10 cellular contexts compared by ENCODE assay signal in the genomic region with DNA sequence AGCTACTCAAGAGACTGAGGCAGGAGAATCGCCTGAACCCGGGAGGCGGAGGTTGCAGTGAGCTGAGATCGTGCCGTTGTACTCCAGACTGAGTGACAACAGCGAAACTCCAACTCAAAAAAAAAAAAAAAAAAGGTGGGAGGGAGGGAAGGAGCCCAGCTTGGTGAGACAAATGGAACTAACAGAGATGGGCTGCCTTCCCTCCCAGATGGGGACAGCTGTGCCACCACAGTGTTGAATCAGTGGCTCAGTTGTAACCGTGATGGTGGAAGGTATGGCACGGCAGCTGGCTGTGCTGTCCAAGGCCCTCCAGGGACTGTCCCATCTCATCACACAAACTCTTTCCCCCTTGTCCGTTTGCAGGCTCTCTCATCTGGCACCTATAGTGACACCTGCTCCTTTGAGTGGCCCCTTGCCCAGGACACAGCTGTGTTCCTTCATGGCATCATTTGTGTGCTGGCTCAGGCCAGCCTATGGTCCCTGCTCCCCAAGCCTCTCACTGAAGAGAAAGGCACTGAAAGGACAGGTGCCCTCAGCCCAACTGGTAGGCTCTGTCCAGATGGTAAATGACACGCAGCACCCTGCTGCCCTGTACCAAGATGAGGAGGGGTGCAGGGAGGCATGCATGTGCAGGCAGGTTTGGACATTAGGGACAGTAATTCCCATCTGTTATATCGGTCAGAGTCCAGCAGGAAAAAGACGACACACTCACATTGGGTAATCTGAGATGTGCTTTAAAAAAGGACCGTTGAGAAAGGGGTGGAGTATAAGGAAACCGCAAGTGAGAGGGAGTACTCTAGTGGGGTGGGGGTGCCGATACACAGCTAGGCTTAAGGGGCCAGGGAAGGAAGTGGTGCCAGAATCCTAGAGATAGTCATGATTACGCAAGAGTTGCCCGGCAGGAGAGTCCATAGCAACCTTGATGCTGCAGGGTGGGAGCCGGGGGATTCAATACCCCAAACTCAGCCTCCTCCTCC. TPM values are rescaled to one million over a fixed set of nuclear protein-coding genes. Genes with fewer than 3 reads are reported as not detected.
DNase-seq lines count a peak whose midpoint lies in the region; ATAC-seq and TF ChIP-seq lines count a peak whose summit lies in the region.
"Had no signal": no experiment of that assay in that cellular context is flagged by ENCODE, and none has a peak within 500 bp of the region (broad histone marks: within the 10 kb centered on the region; RNA-seq: fewer than 3 reads in every experiment).

No MANE protein-coding gene starts in this region.

- no peak overlapping the region for H3K56ac ChIP-seq in H9 (ENCODE audit: insufficient read length, low read depth, low read length)

- H3K4me1 ChIP-seq in H9 (ENCODE audit: insufficient read depth, low read length) = peaks cover 5% of the 10 kb centered on the region; the same call in 1 of the 2 replicates

- no peaks in the 10 kb centered on the region for H3K79me1 ChIP-seq in H9 (ENCODE audit: insufficient read depth, low read depth, low read length, poor library complexity, severe bottlenecking)

- intact Hi-C loops in sciatic nerve (cut with DNase I) = no loop called here

- DNase-seq in H9 (no peak), OCI-M1 (lab: John Stamatoyannopoulos, UW) (peak; percentile 97), erythroblast (lab: John Stamatoyannopoulos, UW) (peak; percentile 56 to 73), sciatic nerve (ENCODE audit: low spot score) (no peak), DMS153 (lab: John Stamatoyannopoulos, UW) (no peak), NCI-H82 (lab: John Stamatoyannopoulos, UW) (no peak)
- DNase-seq: mesendoderm had no signal

- H3K27ac Mint-ChIP-seq in H9 = peak overlapping the region; percentile 2 to 91 (median 2); a peak in 3 of 7 replicates

- no peak overlapping the region for H4K8ac ChIP-seq in H9 (replicated peaks; ENCODE audit: insufficient read length, low read depth, low read length)

- H3K79me2 ChIP-seq in H9 (ENCODE audit: insufficient read depth, low read length) = no peaks in the 10 kb centered on the region

- no peaks in the 10 kb centered on the region for H3K36me3 Mint-ChIP-seq in H9 (ENCODE audit: insufficient read depth in 1 of 3, low read depth in 3 of 3)

- H4K91ac ChIP-seq in H9 (ENCODE audit: insufficient read length, low read depth, low read length) = no peak overlapping the region

- ATAC-seq in sciatic nerve (peak; percentile 87), GM19328 (IDR thresholded peaks at IDR 0.05; ENCODE audit: unreplicated experiment) (no peak), GM19467 (IDR thresholded peaks at IDR 0.05; ENCODE audit: unreplicated experiment) (no peak)

- H3T11ph ChIP-seq in H9 (ENCODE audit: low read length) = no peak overlapping the region

- no peaks in the 10 kb centered on the region for H3K9me3 ChIP-seq in H9 (ENCODE audit: control insufficient read depth, low read depth, low read length)

- H3K9me3 Mint-ChIP-seq in H9 = no peaks in the 10 kb centered on the region

- no peak overlapping the region for H3K4me2 ChIP-seq in H9 (ENCODE audit: insufficient read depth, insufficient read length, low read length)

- H4K5ac ChIP-seq in H9 (ENCODE audit: insufficient read length, low read depth, low read length) = no peak overlapping the region

- H3K27ac ChIP-seq in H9 (ENCODE audit: insufficient read length, low read depth, low read length) = no peak overlapping the region

- H2BK120ac ChIP-seq in H9 (ENCODE audit: low read depth, low read length, poor library complexity, severe bottlenecking) = no peak overlapping the region

- H2AFZ ChIP-seq in H9 (ENCODE audit: low read length) = no peak overlapping the region

- H2BK15ac ChIP-seq in H9 (ENCODE audit: low read depth, low read length) = no peak overlapping the region

- H3K23me2 ChIP-seq in H9 (ENCODE audit: insufficient read length, low read depth, low read length, poor library complexity, severe bottlenecking) = no peaks in the 10 kb centered on the region

- peaks cover 45 to 54% of the 10 kb centered on the region in 2 experiments for H3K4me1 Mint-ChIP-seq in H9

- no peak overlapping the region for H3K23ac ChIP-seq in H9 (ENCODE audit: insufficient read length, low read depth, low read length)

- H2BK12ac ChIP-seq in H9 (ENCODE audit: insufficient read length, low read depth, low read length) = no peak overlapping the region

- peak overlapping the region; percentile 11 for H3K18ac ChIP-seq in H9 (ENCODE audit: insufficient read length, low read depth, low read length)

- H2AK5ac ChIP-seq in H9 (ENCODE audit: insufficient read length, low read length) = no peak overlapping the region

- no peaks in the 10 kb centered on the region for H3K27me3 ChIP-seq in H9 (ENCODE audit: insufficient read depth, low read length)

- H2BK5ac ChIP-seq in H9 (ENCODE audit: insufficient read length, low read length) = no peak overlapping the region

- WGBS in H9 (ENCODE audit: extremely low coverage, insufficient read length, low lambda C conversion rate) = no CpG with 5 or more reads among the region's 18 CpGs

- TF ChIP-seq POLR2A in erythroblast (IDR thresholded peaks at IDR 0.05; ENCODE audit: low read length) = peak; percentile 40

- H3K4ac ChIP-seq in H9 (ENCODE audit: low read depth, low read length) = no peak overlapping the region

- H2BK20ac ChIP-seq in H9 (ENCODE audit: low read depth, low read length, poor library complexity, severe bottlenecking) = no peak overlapping the region

- TF ChIP-seq CTCF in H9 (conservative IDR thresholded peaks at IDR 0.05) = no peak

- peaks cover 7% of the 10 kb centered on the region for H3K27me3 Mint-ChIP-seq in H9 (ENCODE audit: low read depth)

- no peak overlapping the region for H3K9ac ChIP-seq in H9 (ENCODE audit: extremely low read depth, insufficient read length, low read length)

- no peaks in the 10 kb centered on the region for H4K20me1 ChIP-seq in H9 (ENCODE audit: control insufficient read depth, insufficient read depth, insufficient read length)

- H3K4me3 Mint-ChIP-seq in H9 = no peak overlapping the region

- H3K14ac ChIP-seq in H9 (ENCODE audit: insufficient read depth, low read length) = peak overlapping the region; percentile 42; the same call in 1 of the 2 replicates

RNA-seq across cellular contexts. Expression of a gene that starts 4.3 kb away (rescaled TPM):
- total RNA-seq in H9 (2021) (not detected in 2 replicates), sciatic nerve (not detected)
- total RNA-seq: urinary bladder had no signal

RNA-seq across cellular contexts. Expression of a gene that starts 7.5 kb away (rescaled TPM):
- total RNA-seq in H9 (2021) (0.26 and 0.48 TPM in 2 replicates), sciatic nerve (94.5 TPM)

RNA-seq across cellular contexts. Expression of a gene that starts 12.6 kb away (rescaled TPM):
- total RNA-seq in H9 (2021) = 1.6 and 1.9 TPM in 2 replicates
- 32.3 TPM for total RNA-seq in sciatic nerve

RNA-seq across cellular contexts. Expression of a gene that starts 35.8 kb away (rescaled TPM):
- total RNA-seq in H9 (2021) (25.4 and 26.5 TPM in 2 replicates), sciatic nerve (29.6 TPM)

Comparison
In these comparisons a context has a peak if more than half of its experiments do, and no peak if none do; other contexts are left out.
1. DNase-seq: peak in OCI-M1 (single experiment) and erythroblast (2 of 2); none in H9 (single experiment), sciatic nerve (single experiment), DMS153 (single experiment) and NCI-H82 (single experiment).
2. RNA of a gene that starts 7.5 kb away (total RNA-seq): 94.5 TPM in sciatic nerve (single experiment); 0.26 to 0.48 TPM in H9; every median in the first group is over 10 times any median in the second.
3. RNA of a gene that starts 12.6 kb away (total RNA-seq): 32.3 TPM in sciatic nerve (single experiment); 1.6 to 1.9 TPM in H9; every median in the first group is over 10 times any median in the second.